ENCODE assay signal across 15 cellular contexts in the genomic region with DNA sequence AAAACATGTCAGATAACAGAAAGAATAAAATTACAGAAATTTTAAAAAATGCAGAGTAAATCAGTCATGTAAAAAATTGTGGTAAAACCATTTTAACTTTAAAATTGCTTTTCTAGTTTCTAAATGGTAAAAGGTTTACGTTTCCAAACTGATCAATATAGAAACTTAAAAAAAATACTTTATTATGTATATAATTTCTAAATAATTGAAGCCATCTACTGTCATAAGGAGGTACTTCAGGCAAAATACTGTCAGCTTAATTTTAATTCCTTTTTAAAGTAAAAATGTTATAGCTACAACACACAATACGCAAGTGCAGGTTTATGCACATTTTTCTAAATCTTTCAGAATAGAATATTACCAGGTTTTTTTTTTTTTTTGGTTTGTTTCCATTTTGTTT.
"Had no signal": no experiment of that assay in that cellular context is flagged by ENCODE, and none has a peak within 500 bp of the region (broad histone marks: within the 10 kb centered on the region; RNA-seq: fewer than 3 reads in every experiment).

No MANE protein-coding gene starts in this region.

- H3K27me3 Mint-ChIP-seq: activated naive CD4-positive, alpha-beta T cell treated with anti-CD3 and anti-CD28 coated beads, Interleukin-2, amount 10 ng/mL, durations not matched to agents 7 days and 5 days had no signal

- H3K9me3 Mint-ChIP-seq: activated CD4-positive, alpha-beta memory T cell treated with anti-CD3 and anti-CD28 coated beads, Interleukin-2, amount 10 ng/mL, durations not matched to agents 7 days and 5 days; activated naive CD4-positive, alpha-beta T cell treated with anti-CD3 and anti-CD28 coated beads, Interleukin-2, amount 10 ng/mL, durations not matched to agents 7 days and 5 days; activated T-cell treated with anti-CD3 and anti-CD28 coated beads, Interleukin-2, amount 50 U/mL, for 24 hours; WTC11 had no signal

- H3K4me3 ChIP-seq: gastrocnemius medialis had no signal

- DNase-seq: activated CD4-positive, alpha-beta memory T cell treated with anti-CD3 and anti-CD28 coated beads, Interleukin-2, amount 10 ng/mL, durations not matched to agents 7 days and 5 days; activated CD4-positive, alpha-beta T cell treated with anti-CD3 and anti-CD28 coated beads for 4 hours; activated naive CD4-positive, alpha-beta T cell treated with anti-CD3 and anti-CD28 coated beads, Interleukin-2, amount 10 ng/mL, durations not matched to agents 7 days and 5 days; activated T-cell treated with anti-CD3 and anti-CD28 coated beads, Interleukin-2, amount 50 U/mL, for 24 hours; central memory CD4-positive, alpha-beta T cell; cortex of kidney; effector CD8-positive, alpha-beta T cell; gastrocnemius medialis; mammary epithelial cell; naive B cell; stimulated activated naive CD8-positive, alpha-beta T cell treated with anti-CD3 and anti-CD28 coated beads, Interleukin-15, Interleukin-2, amounts not matched to agents 100 U/mL and 50 U/mL, for 24 hours; T-helper 2 cell; trophoblast cell had no signal

- H3K36me3 ChIP-seq: gastrocnemius medialis had no signal

- H3K27ac Mint-ChIP-seq: activated CD4-positive, alpha-beta memory T cell treated with anti-CD3 and anti-CD28 coated beads, Interleukin-2, amount 10 ng/mL, durations not matched to agents 7 days and 5 days; activated naive CD4-positive, alpha-beta T cell treated with anti-CD3 and anti-CD28 coated beads, Interleukin-2, amount 10 ng/mL, durations not matched to agents 7 days and 5 days; activated T-cell treated with anti-CD3 and anti-CD28 coated beads, Interleukin-2, amount 50 U/mL, for 24 hours; naive B cell; WTC11 had no signal

- H3K4me3 Mint-ChIP-seq: activated CD4-positive, alpha-beta memory T cell treated with anti-CD3 and anti-CD28 coated beads, Interleukin-2, amount 10 ng/mL, durations not matched to agents 7 days and 5 days; activated naive CD4-positive, alpha-beta T cell treated with anti-CD3 and anti-CD28 coated beads, Interleukin-2, amount 10 ng/mL, durations not matched to agents 7 days and 5 days; activated T-cell treated with anti-CD3 and anti-CD28 coated beads, Interleukin-2, amount 50 U/mL, for 24 hours; naive B cell; WTC11 had no signal

- ATAC-seq: gastrocnemius medialis; sciatic nerve; stimulated activated naive CD8-positive, alpha-beta T cell treated with anti-CD3 and anti-CD28 coated beads, Interleukin-15, Interleukin-2, amounts not matched to agents 100 U/mL and 50 U/mL, for 24 hours had no signal

- H3K9me3 ChIP-seq: gastrocnemius medialis had no signal

- H3K4me1 Mint-ChIP-seq: activated CD4-positive, alpha-beta memory T cell treated with anti-CD3 and anti-CD28 coated beads, Interleukin-2, amount 10 ng/mL, durations not matched to agents 7 days and 5 days; activated naive CD4-positive, alpha-beta T cell treated with anti-CD3 and anti-CD28 coated beads, Interleukin-2, amount 10 ng/mL, durations not matched to agents 7 days and 5 days; naive B cell had no signal

- H3K27ac ChIP-seq: gastrocnemius medialis had no signal

- H3K36me3 Mint-ChIP-seq: activated naive CD4-positive, alpha-beta T cell treated with anti-CD3 and anti-CD28 coated beads, Interleukin-2, amount 10 ng/mL, durations not matched to agents 7 days and 5 days; naive B cell; WTC11 had no signal

- H3K27me3 ChIP-seq: gastrocnemius medialis had no signal

- H3K4me1 ChIP-seq: gastrocnemius medialis had no signal
